14 cellular contexts compared by ENCODE assay signal in the genomic region with DNA sequence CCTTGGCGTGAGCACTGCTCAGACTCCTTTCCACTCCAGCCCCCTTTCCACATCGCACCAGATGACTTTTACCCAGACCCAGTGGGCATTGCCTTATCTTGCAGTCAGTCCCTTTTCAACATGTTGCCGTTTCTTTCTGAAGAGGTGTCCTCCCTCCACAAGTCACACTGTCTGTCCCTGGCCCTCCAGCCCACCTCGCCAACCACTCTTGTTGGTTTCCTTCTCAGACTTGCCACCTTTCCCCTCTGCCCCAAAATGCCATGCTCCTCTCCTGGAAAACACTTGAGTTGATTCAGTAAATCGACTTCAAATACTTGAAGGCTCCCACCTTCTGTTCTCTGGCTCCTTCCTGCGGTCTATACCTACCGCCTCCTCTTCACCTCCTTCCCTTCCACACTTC.
"Had no signal": no experiment of that assay in that cellular context is flagged by ENCODE, and none has a peak within 500 bp of the region (broad histone marks: within the 10 kb centered on the region; RNA-seq: fewer than 3 reads in every experiment).

No MANE protein-coding gene starts in this region.

- H3K36me3 Mint-ChIP-seq: natural killer cell treated with Interleukin-12 subunit alpha and Interleukin-12 subunit beta and Interleukin-15 and Interleukin-18, amount 100 ng/mL, for 72 hours had no signal

- H3K4me3 Mint-ChIP-seq: immature natural killer cell; memory B cell; natural killer cell treated with Interleukin-12 subunit alpha and Interleukin-12 subunit beta and Interleukin-15 and Interleukin-18, amount 100 ng/mL, for 72 hours had no signal

- H3K4me1 Mint-ChIP-seq: immature natural killer cell, memory B cell had no signal

- H3K27me3 Mint-ChIP-seq: natural killer cell treated with Interleukin-12 subunit alpha and Interleukin-12 subunit beta and Interleukin-15 and Interleukin-18, amount 100 ng/mL, for 72 hours had no signal

- ATAC-seq: esophagus mucosa; lower lobe of right lung; natural killer cell treated with Interleukin-12 subunit alpha and Interleukin-12 subunit beta and Interleukin-15 and Interleukin-18, amount 100 ng/mL, for 72 hours; right cardiac atrium had no signal

- H3K27ac Mint-ChIP-seq: immature natural killer cell; memory B cell; natural killer cell treated with Interleukin-12 subunit alpha and Interleukin-12 subunit beta and Interleukin-15 and Interleukin-18, amount 100 ng/mL, for 72 hours had no signal

- DNase-seq: effector CD8-positive, alpha-beta T cell; immature natural killer cell; left ventricle myocardium inferior; lower lobe of right lung; midbrain; ovary; right cardiac atrium; small intestine; stimulated activated CD4-positive, alpha-beta T cell treated with anti-CD3 and anti-CD28 coated beads, Interleukin-12 subunit alpha, Interleukin-12 subunit beta, amount 100 ng/mL, for 4 hours; stimulated activated naive CD4-positive, alpha-beta T cell treated with Interleukin-2 at 50 U/mL for 16 hours; trophoblast cell had no signal

- H3K9me3 Mint-ChIP-seq: immature natural killer cell; memory B cell; natural killer cell treated with Interleukin-12 subunit alpha and Interleukin-12 subunit beta and Interleukin-15 and Interleukin-18, amount 100 ng/mL, for 72 hours had no signal
